Comparison of ENCODE assay signal across 1 cellular context in genomic region chr19:47227347-47228167, GRCh38.
TF ChIP-seq lines count a peak whose summit lies in the region.

No MANE protein-coding gene starts in this region.

TF ChIP-seq in HEK293, 187 proteins besides CTCF, POLR2A, EP300 and RAD21 (continued from another document):
- TF ChIP-seq ZNF670 (tag by site-specific recombination; IDR thresholded peaks at IDR 0.05; ENCODE audit: low read depth) (no peak), ZBTB21 (tag by site-specific recombination; IDR thresholded peaks at IDR 0.05) (no peak), KLF16 (tag by site-specific recombination; IDR thresholded peaks at IDR 0.05) (peak; percentile 84; the same call in 1 of the 2 replicates), BCL11A (tag by site-specific recombination; IDR thresholded peaks at IDR 0.05; ENCODE audit: low read depth) (peak; percentile 89), ZNF701 (tag by site-specific recombination; IDR thresholded peaks at IDR 0.05) (no peak), ZSCAN16 (tag by site-specific recombination; IDR thresholded peaks at IDR 0.05) (no peak), ZNF140 (tag by site-specific recombination; IDR thresholded peaks at IDR 0.05) (no peak), ZNF169 (tag by site-specific recombination; IDR thresholded peaks at IDR 0.05) (no peak), ZNF645 (tag by site-specific recombination; IDR thresholded peaks at IDR 0.05) (no peak), ZBTB48 (tag by site-specific recombination; IDR thresholded peaks at IDR 0.05) (peak; percentile 94), ZNF530 (tag by site-specific recombination; IDR thresholded peaks at IDR 0.05; ENCODE audit: low read depth) (no peak), ZNF621 (tag by site-specific recombination; IDR thresholded peaks at IDR 0.05) (no peak), ZSCAN23 (tag by site-specific recombination; IDR thresholded peaks at IDR 0.05) (no peak), ZNF580 (tag by site-specific recombination; IDR thresholded peaks at IDR 0.05) (peak; percentile 78; the same call in 1 of the 2 replicates), SP3 (tag by site-specific recombination; IDR thresholded peaks at IDR 0.05) (peak; percentile 86), ZNF16 (tag by site-specific recombination; IDR thresholded peaks at IDR 0.05; ENCODE audit: low read depth) (no peak), ZNF155 (tag by site-specific recombination; IDR thresholded peaks at IDR 0.05) (no peak), ZFP3 (tag by site-specific recombination; IDR thresholded peaks at IDR 0.05; ENCODE audit: low read depth) (no peak), ZNF302 (tag by site-specific recombination; IDR thresholded peaks at IDR 0.05; ENCODE audit: low read depth) (no peak), SCRT2 (tag by site-specific recombination; IDR thresholded peaks at IDR 0.05) (peak; percentile 62), ZNF629 (tag by site-specific recombination; IDR thresholded peaks at IDR 0.05) (peak; percentile 60), ZNF311 (tag by site-specific recombination; IDR thresholded peaks at IDR 0.05; ENCODE audit: borderline replicate concordance) (no peak), ZNF23 (tag by site-specific recombination; IDR thresholded peaks at IDR 0.05; ENCODE audit: borderline replicate concordance) (no peak), KLF9 (tag by site-specific recombination; IDR thresholded peaks at IDR 0.05; ENCODE audit: low read depth) (peak; percentile 88), ZBTB11 (tag by site-specific recombination; conservative IDR thresholded peaks at IDR 0.05; ENCODE audit: low read depth) (peak; percentile 63), ZNF394 (tag by site-specific recombination; IDR thresholded peaks at IDR 0.05; ENCODE audit: borderline replicate concordance) (peak; percentile 54; the same call in 1 of the 2 replicates), ZNF404 (tag by site-specific recombination; IDR thresholded peaks at IDR 0.05) (no peak), FEZF1 (tag by site-specific recombination; IDR thresholded peaks at IDR 0.05) (peak; percentile 38), ZNF292 (tag by site-specific recombination; IDR thresholded peaks at IDR 0.05; ENCODE audit: borderline replicate concordance, low read depth) (no peak), ZNF76 (tag by site-specific recombination; IDR thresholded peaks at IDR 0.05; ENCODE audit: borderline replicate concordance, low read depth) (no peak; the same call in none of the 2 replicates), GLI2 (tag by site-specific recombination; IDR thresholded peaks at IDR 0.05; ENCODE audit: borderline replicate concordance, low read depth) (no peak), GLIS1 (tag by site-specific recombination; IDR thresholded peaks at IDR 0.05) (peak; percentile 60), ZBTB8A (tag by site-specific recombination; IDR thresholded peaks at IDR 0.05) (peak; percentile 91)
- TF ChIP-seq, protein P1, sequence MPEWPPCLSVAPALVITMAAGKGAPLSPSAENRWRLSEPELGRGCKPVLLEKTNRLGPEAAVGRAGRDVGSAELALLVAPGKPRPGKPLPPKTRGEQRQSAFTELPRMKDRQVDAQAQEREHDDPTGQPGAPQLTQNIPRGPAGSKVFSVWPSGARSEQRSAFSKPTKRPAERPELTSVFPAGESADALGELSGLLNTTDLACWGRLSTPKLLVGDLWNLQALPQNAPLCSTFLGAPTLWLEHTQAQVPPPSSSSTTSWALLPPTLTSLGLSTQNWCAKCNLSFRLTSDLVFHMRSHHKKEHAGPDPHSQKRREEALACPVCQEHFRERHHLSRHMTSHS (tag by site-specific recombination; IDR thresholded peaks at IDR 0.05), result no peak
- TF ChIP-seq, protein P2, sequence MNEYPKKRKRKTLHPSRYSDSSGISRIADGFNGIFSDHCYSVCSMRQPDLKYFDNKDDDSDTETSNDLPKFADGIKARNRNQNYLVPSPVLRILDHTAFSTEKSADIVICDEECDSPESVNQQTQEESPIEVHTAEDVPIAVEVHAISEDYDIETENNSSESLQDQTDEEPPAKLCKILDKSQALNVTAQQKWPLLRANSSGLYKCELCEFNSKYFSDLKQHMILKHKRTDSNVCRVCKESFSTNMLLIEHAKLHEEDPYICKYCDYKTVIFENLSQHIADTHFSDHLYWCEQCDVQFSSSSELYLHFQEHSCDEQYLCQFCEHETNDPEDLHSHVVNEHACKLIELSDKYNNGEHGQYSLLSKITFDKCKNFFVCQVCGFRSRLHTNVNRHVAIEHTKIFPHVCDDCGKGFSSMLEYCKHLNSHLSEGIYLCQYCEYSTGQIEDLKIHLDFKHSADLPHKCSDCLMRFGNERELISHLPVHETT (tag by site-specific recombination; IDR thresholded peaks at IDR 0.05), result peak; percentile 71; the same call in 1 of the 2 replicates
- TF ChIP-seq, protein P3, sequence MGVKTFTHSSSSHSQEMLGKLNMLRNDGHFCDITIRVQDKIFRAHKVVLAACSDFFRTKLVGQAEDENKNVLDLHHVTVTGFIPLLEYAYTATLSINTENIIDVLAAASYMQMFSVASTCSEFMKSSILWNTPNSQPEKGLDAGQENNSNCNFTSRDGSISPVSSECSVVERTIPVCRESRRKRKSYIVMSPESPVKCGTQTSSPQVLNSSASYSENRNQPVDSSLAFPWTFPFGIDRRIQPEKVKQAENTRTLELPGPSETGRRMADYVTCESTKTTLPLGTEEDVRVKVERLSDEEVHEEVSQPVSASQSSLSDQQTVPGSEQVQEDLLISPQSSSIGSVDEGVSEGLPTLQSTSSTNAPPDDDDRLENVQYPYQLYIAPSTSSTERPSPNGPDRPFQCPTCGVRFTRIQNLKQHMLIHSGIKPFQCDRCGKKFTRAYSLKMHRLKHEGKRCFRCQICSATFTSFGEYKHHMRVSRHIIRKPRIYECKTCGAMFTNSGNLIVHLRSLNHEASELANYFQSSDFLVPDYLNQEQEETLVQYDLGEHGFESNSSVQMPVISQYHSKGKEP (tag by site-specific recombination; IDR thresholded peaks at IDR 0.05), result peak; percentile 77
- TF ChIP-seq, protein P4, sequence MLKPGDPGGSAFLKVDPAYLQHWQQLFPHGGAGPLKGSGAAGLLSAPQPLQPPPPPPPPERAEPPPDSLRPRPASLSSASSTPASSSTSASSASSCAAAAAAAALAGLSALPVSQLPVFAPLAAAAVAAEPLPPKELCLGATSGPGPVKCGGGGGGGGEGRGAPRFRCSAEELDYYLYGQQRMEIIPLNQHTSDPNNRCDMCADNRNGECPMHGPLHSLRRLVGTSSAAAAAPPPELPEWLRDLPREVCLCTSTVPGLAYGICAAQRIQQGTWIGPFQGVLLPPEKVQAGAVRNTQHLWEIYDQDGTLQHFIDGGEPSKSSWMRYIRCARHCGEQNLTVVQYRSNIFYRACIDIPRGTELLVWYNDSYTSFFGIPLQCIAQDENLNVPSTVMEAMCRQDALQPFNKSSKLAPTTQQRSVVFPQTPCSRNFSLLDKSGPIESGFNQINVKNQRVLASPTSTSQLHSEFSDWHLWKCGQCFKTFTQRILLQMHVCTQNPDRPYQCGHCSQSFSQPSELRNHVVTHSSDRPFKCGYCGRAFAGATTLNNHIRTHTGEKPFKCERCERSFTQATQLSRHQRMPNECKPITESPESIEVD (tag by site-specific recombination; IDR thresholded peaks at IDR 0.05), result no peak; the same call in 1 of the 2 replicates
- TF ChIP-seq, protein P5, sequence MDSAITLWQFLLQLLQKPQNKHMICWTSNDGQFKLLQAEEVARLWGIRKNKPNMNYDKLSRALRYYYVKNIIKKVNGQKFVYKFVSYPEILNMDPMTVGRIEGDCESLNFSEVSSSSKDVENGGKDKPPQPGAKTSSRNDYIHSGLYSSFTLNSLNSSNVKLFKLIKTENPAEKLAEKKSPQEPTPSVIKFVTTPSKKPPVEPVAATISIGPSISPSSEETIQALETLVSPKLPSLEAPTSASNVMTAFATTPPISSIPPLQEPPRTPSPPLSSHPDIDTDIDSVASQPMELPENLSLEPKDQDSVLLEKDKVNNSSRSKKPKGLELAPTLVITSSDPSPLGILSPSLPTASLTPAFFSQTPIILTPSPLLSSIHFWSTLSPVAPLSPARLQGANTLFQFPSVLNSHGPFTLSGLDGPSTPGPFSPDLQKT (IDR thresholded peaks at IDR 0.05; ENCODE audit: borderline replicate concordance, low read depth, low read length), result no peak
- TF ChIP-seq, protein P6, sequence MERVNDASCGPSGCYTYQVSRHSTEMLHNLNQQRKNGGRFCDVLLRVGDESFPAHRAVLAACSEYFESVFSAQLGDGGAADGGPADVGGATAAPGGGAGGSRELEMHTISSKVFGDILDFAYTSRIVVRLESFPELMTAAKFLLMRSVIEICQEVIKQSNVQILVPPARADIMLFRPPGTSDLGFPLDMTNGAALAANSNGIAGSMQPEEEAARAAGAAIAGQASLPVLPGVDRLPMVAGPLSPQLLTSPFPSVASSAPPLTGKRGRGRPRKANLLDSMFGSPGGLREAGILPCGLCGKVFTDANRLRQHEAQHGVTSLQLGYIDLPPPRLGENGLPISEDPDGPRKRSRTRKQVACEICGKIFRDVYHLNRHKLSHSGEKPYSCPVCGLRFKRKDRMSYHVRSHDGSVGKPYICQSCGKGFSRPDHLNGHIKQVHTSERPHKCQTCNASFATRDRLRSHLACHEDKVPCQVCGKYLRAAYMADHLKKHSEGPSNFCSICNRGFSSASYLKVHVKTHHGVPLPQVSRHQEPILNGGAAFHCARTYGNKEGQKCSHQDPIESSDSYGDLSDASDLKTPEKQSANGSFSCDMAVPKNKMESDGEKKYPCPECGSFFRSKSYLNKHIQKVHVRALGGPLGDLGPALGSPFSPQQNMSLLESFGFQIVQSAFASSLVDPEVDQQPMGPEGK (tag by site-specific recombination; IDR thresholded peaks at IDR 0.05), result peak; percentile 95
- TF ChIP-seq, protein P7, sequence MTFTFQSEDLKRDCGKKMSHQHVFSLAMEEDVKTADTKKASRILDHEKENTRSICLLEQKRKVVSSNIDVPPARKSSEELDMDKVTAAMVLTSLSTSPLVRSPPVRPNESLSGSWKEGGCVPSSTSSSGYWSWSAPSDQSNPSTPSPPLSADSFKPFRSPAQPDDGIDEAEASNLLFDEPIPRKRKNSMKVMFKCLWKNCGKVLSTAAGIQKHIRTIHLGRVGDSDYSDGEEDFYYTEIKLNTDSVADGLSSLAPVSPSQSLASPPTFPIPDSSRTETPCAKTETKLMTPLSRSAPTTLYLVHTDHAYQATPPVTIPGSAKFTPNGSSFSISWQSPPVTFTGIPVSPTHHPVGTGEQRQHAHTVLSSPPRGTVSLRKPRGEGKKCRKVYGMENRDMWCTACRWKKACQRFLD (tag by site-specific recombination; IDR thresholded peaks at IDR 0.05), result no peak
- TF ChIP-seq, protein P8, sequence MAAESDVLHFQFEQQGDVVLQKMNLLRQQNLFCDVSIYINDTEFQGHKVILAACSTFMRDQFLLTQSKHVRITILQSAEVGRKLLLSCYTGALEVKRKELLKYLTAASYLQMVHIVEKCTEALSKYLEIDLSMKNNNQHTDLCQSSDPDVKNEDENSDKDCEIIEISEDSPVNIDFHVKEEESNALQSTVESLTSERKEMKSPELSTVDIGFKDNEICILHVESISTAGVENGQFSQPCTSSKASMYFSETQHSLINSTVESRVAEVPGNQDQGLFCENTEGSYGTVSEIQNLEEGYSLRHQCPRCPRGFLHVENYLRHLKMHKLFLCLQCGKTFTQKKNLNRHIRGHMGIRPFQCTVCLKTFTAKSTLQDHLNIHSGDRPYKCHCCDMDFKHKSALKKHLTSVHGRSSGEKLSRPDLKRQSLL (tag by site-specific recombination; IDR thresholded peaks at IDR 0.05), result peak; percentile 56; the same call in 1 of the 2 replicates
